8 cellular contexts compared by ENCODE assay signal in the genomic region with DNA sequence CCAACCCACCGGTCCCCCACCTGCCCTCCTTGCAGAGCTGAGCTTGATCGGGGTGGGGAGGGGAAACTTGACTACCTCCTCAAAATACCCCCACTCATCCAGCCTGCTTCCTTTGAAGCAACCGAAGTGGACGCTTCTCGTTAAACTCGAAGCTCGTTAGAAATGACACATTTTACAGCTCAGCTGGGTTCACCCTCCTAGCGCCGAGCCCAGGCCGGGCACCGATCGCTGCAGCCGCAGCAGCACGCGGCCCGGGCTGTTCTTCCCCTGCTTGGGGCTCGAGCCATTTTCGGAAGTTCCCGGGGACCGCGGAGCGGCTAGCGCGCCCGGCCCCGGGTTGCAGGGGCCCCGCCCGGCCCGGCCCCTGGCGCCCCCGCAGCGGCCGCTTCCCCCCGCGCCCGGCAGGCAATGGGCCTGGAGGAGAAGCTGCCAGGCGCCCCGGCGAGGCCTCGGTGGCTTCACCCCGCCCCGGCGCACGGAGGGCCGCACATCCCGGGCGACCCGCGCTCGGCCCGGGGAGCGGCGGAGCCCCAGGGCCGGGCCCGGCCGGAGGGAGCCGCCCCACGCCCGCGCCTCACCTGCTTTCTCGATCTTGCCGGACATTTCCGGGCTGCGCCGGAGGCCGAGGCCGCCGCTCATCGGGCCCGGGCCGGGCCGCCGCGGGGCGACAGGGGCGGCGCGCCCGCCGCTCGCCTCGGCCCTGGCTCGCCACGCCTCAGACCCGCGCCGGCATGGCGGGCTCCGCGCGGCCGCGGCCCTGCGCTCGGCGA. TPM values are rescaled to one million over a fixed set of nuclear protein-coding genes. Genes with fewer than 3 reads are reported as not detected.
DNase-seq lines count a peak whose midpoint lies in the region; ATAC-seq lines count a peak whose summit lies in the region.

No MANE protein-coding gene starts in this region.

- peak; percentile 22 for ATAC-seq in HG03097 (IDR thresholded peaks at IDR 0.05; ENCODE audit: low FRiP score, unreplicated experiment)

- no peaks in the 10 kb centered on the region for H3K9me3 Mint-ChIP-seq in T-helper 2 cell treated with Interferon-gamma antibody and Interleukin-4, amounts not matched to agents 5 μg/mL and 100 μg/mL, for 36 hours

- H3K27me3 Mint-ChIP-seq in T-helper 2 cell treated with Interferon-gamma antibody and Interleukin-4, amounts not matched to agents 5 μg/mL and 100 μg/mL, for 36 hours (ENCODE audit: low read depth), result no peaks in the 10 kb centered on the region

- peak; percentile 30 for DNase-seq in NCI-H146 (lab: John Stamatoyannopoulos, UW)
- no peak for DNase-seq in NCI-H146 treated with DMSO at 0.1 percent for 48 hours (lab: John Stamatoyannopoulos, UW; ENCODE audit: unreplicated experiment)
- DNase-seq in T-helper 2 cell treated with Interferon-gamma antibody and Interleukin-4, amounts not matched to agents 5 μg/mL and 100 μg/mL, for 36 hours (ENCODE audit: low spot score), result peak; percentile 52
- DNase-seq in cerebellum (ENCODE audit: low spot score), result peak; percentile 58
- DNase-seq in left kidney (ENCODE audit: low read depth, low spot score), result peak; percentile 85
- peak; percentile 59 for DNase-seq in stimulated activated CD8-positive, alpha-beta memory T cell treated with anti-CD3 and anti-CD28 coated beads, Interleukin-4, amount 100 ng/mL, for 48 hours
- no peak for DNase-seq in NCI-H1092 treated with DMSO at 0.1 percent for 48 hours (lab: John Stamatoyannopoulos, UW)

- peaks cover 53% of the 10 kb centered on the region for H3K4me1 Mint-ChIP-seq in T-helper 2 cell treated with Interferon-gamma antibody and Interleukin-4, amounts not matched to agents 5 μg/mL and 100 μg/mL, for 36 hours (ENCODE audit: low read depth)

- H3K27ac Mint-ChIP-seq in T-helper 2 cell treated with Interferon-gamma antibody and Interleukin-4, amounts not matched to agents 5 μg/mL and 100 μg/mL, for 36 hours, result peak overlapping the region; percentile 90

- peak overlapping the region; percentile 93 for H3K4me3 Mint-ChIP-seq in T-helper 2 cell treated with Interferon-gamma antibody and Interleukin-4, amounts not matched to agents 5 μg/mL and 100 μg/mL, for 36 hours

- peaks cover 30% of the 10 kb centered on the region for H3K36me3 Mint-ChIP-seq in T-helper 2 cell treated with Interferon-gamma antibody and Interleukin-4, amounts not matched to agents 5 μg/mL and 100 μg/mL, for 36 hours (ENCODE audit: low read depth)

RNA-seq across cellular contexts. Expression of gene RAPGEF1, which starts 0.5 kb away (rescaled TPM):
- total RNA-seq in cerebellum, result 45.8 TPM

Comparison
In these comparisons a context has a peak if more than half of its experiments do, and no peak if none do; other contexts are left out.
1. DNase-seq: peak in NCI-H146 (single experiment), T-helper 2 cell treated with Interferon-gamma antibody and Interleukin-4, amounts not matched to agents 5 μg/mL and 100 μg/mL, for 36 hours (single experiment), cerebellum (single experiment), left kidney (single experiment) and stimulated activated CD8-positive, alpha-beta memory T cell treated with anti-CD3 and anti-CD28 coated beads, Interleukin-4, amount 100 ng/mL, for 48 hours (single experiment); none in NCI-H146 treated with DMSO at 0.1 percent for 48 hours (single experiment) and NCI-H1092 treated with DMSO at 0.1 percent for 48 hours (single experiment).